In genomic region chr2:70190413-70191243, GRCh38 we compare ENCODE assay signal across 8 cellular contexts. TPM values are rescaled to one million over a fixed set of nuclear protein-coding genes. Genes with fewer than 3 reads are reported as not detected.
DNase-seq lines count a peak whose midpoint lies in the region; ATAC-seq and TF ChIP-seq lines count a peak whose summit lies in the region.

TSS of gene C2orf42 (minus strand) at chr2:70191019. CDS start at chr2:70181985, 9,034 bp downstream.

- intact Hi-C loops in activated CD4-positive, alpha-beta T cell treated with anti-CD3 and anti-CD28 coated beads for 36 hours (cut with DNase I, micrococcal nuclease) = loop anchor here (1.0 to 2.0 kb wide), 14 partner anchors 47 to 1724 kb away; partner anchors contain the start of genes PCYOX1 (in 2 of the 2), SNRPG (in 2 of the 2), TIA1 (in 2 of the 2) and APLF (in 1 of the 2)

- DNase-seq in BE2C = peak; percentile 88
- peak; percentile 93 for DNase-seq in GM19238 (ENCODE audit: insufficient read length, low spot score)
- peak; percentile 93 to 96 for DNase-seq in NCI-H524 (lab: John Stamatoyannopoulos, UW)
- DNase-seq in activated CD4-positive, alpha-beta T cell treated with anti-CD3 and anti-CD28 coated beads for 36 hours = peak; percentile 98
- DNase-seq in choroid plexus epithelial cell (ENCODE audit: low read depth) = peak; percentile 99
- peak; percentile 93 for DNase-seq in kidney glomerular epithelial cell (lab: John Stamatoyannopoulos, UW)
- peak; percentile 86 to 87 for DNase-seq in stimulated activated CD4-positive, alpha-beta T cell treated with anti-CD3 and anti-CD28 coated beads, Interleukin-1b, Interleukin-23, amount 100 ng/mL, for 1 hour (ENCODE audit: low read depth in 2 of 2)

- no peaks in the 10 kb centered on the region for H3K27me3 ChIP-seq in BE2C

- peak; percentile 81 for ATAC-seq in HG03442 (IDR thresholded peaks at IDR 0.05; ENCODE audit: unreplicated experiment)
- ATAC-seq in activated CD4-positive, alpha-beta T cell treated with anti-CD3 and anti-CD28 coated beads for 36 hours = peak; percentile 91

- H3K9me3 Mint-ChIP-seq in activated CD4-positive, alpha-beta T cell treated with anti-CD3 and anti-CD28 coated beads for 36 hours (ENCODE audit: low read depth) = no peaks in the 10 kb centered on the region

- no peaks in the 10 kb centered on the region for H3K4me1 ChIP-seq in BE2C

- H3K4me3 Mint-ChIP-seq in activated CD4-positive, alpha-beta T cell treated with anti-CD3 and anti-CD28 coated beads for 36 hours = peak within 1 kb of the TSS; percentile 84

- peaks cover 9% of the 10 kb centered on the region for H3K36me3 Mint-ChIP-seq in activated CD4-positive, alpha-beta T cell treated with anti-CD3 and anti-CD28 coated beads for 36 hours (ENCODE audit: low read depth)

- H3K4me1 Mint-ChIP-seq in activated CD4-positive, alpha-beta T cell treated with anti-CD3 and anti-CD28 coated beads for 36 hours = peaks cover 16% of the 10 kb centered on the region

- H3K36me3 ChIP-seq in BE2C = no peaks in the 10 kb centered on the region

- peak within 1 kb of the TSS; percentile 97 for H3K27ac Mint-ChIP-seq in activated CD4-positive, alpha-beta T cell treated with anti-CD3 and anti-CD28 coated beads for 36 hours

- POLR2A ChIA-PET in activated CD4-positive, alpha-beta T cell treated with anti-CD3 and anti-CD28 coated beads for 36 hours (lab: Charles Lee) = interaction anchor here (0.5 to 2.4 kb wide), 21 partner anchors 25 to 546 kb away, joined by 3 to 30 read pairs (median 4); partner anchors contain the start of genes MXD1, PCYOX1 and SNRPG

- TF ChIP-seq CTCF in BE2C (IDR thresholded peaks at IDR 0.05; ENCODE audit: low read depth, low read length) (no peak), choroid plexus epithelial cell (conservative IDR thresholded peaks at IDR 0.05; ENCODE audit: low read depth, low read length) (peak; percentile 41)

- CTCF ChIA-PET in activated CD4-positive, alpha-beta T cell treated with anti-CD3 and anti-CD28 coated beads for 36 hours (lab: Charles Lee) = interaction anchor here (0.6 to 3.6 kb wide), 17 partner anchors 28 to 279 kb away, joined by 3 to 15 read pairs (median 3); partner anchors contain the start of genes MXD1 and SNRPG

- H3K4me3 ChIP-seq in BE2C (ENCODE audit: low read depth, low read length) = peak within 1 kb of the TSS; percentile 89
- peak within 1 kb of the TSS; percentile 77 for H3K4me3 ChIP-seq in choroid plexus epithelial cell (ENCODE audit: low read depth, low read length)

- H3K27me3 Mint-ChIP-seq in activated CD4-positive, alpha-beta T cell treated with anti-CD3 and anti-CD28 coated beads for 36 hours = no peaks in the 10 kb centered on the region

- no peaks in the 10 kb centered on the region for H3K9me3 ChIP-seq in BE2C

RNA-seq across cellular contexts. Expression of gene C2orf42, which starts in this region (rescaled TPM):
- 11.4 TPM for polyA plus RNA-seq in BE2C (2012; ENCODE audit: insufficient read depth, insufficient read length, low read depth)
- 10 to 100 TPM; 22.6 to 23.3 TPM for total RNA-seq in activated CD4-positive, alpha-beta T cell treated with anti-CD3 and anti-CD28 coated beads for 36 hours

Comparison
In these comparisons a context has a peak if more than half of its experiments do, and no peak if none do; other contexts are left out.
1. Peak in every context shown above with its lines: DNase-seq, ATAC-seq and H3K4me3 ChIP-seq.